ENCODE assay signal across 21 cellular contexts in genomic region chr17:8696456-8696855, GRCh38. TPM values are rescaled to one million over a fixed set of nuclear protein-coding genes. Genes with fewer than 3 reads are reported as not detected.
DNase-seq lines count a peak whose midpoint lies in the region; FAIRE-seq and TF ChIP-seq lines count a peak whose summit lies in the region.
"Had no signal": no experiment of that assay in that cellular context is flagged by ENCODE, and none has a peak within 500 bp of the region (broad histone marks: within the 10 kb centered on the region; RNA-seq: fewer than 3 reads in every experiment).

No MANE protein-coding gene starts in this region.

- H3K27ac Mint-ChIP-seq in astrocyte (ENCODE audit: unreplicated experiment) (peak overlapping the region; percentile 58), progenitor cell of endocrine pancreas (peak overlapping the region; percentile 98)
- H3K27ac Mint-ChIP-seq in activated T-helper 1 cell treated with anti-CD3 and anti-CD28 coated beads, Interleukin-12 subunit alpha, Interleukin-12 subunit beta, Interleukin-2, Interleukin-4 antibody, amounts not matched to agents 30 ng/mL and 10 ng/mL and 1 ng/mL, durations not matched to agents 14 hours and 24 hours and 36 hours: no peak overlapping the region
- H3K27ac Mint-ChIP-seq: CD14-positive monocyte had no signal

- H3K79me2 ChIP-seq in astrocyte (ENCODE audit: insufficient read depth, low read length): no peaks in the 10 kb centered on the region

- H3K9ac ChIP-seq in astrocyte (ENCODE audit: low read length) (peak overlapping the region; percentile 72), kidney (ENCODE audit: low read length in 2 of 2) (no peak overlapping the region)

- H3K4me3 Mint-ChIP-seq in astrocyte (ENCODE audit: unreplicated experiment) (no peak overlapping the region), progenitor cell of endocrine pancreas (ENCODE audit: low read depth) (peak overlapping the region; percentile 40)
- H3K4me3 Mint-ChIP-seq in activated T-helper 1 cell treated with anti-CD3 and anti-CD28 coated beads, Interleukin-12 subunit alpha, Interleukin-12 subunit beta, Interleukin-2, Interleukin-4 antibody, amounts not matched to agents 30 ng/mL and 10 ng/mL and 1 ng/mL, durations not matched to agents 14 hours and 24 hours and 36 hours: no peak overlapping the region
- H3K4me3 Mint-ChIP-seq: CD14-positive monocyte had no signal

- H3K27me3 Mint-ChIP-seq in astrocyte (ENCODE audit: low read depth, unreplicated experiment): peaks cover 13% of the 10 kb centered on the region
- H3K27me3 Mint-ChIP-seq in progenitor cell of endocrine pancreas: peaks cover 4% of the 10 kb centered on the region
- peaks cover 4% of the 10 kb centered on the region for H3K27me3 Mint-ChIP-seq in activated T-helper 1 cell treated with anti-CD3 and anti-CD28 coated beads, Interleukin-12 subunit alpha, Interleukin-12 subunit beta, Interleukin-2, Interleukin-4 antibody, amounts not matched to agents 30 ng/mL and 10 ng/mL and 1 ng/mL, durations not matched to agents 14 hours and 24 hours and 36 hours (ENCODE audit: insufficient read depth)

- no peak for TF ChIP-seq CTCF in astrocyte (IDR thresholded peaks at IDR 0.05; ENCODE audit: insufficient read depth, low read depth, low read length)
- TF ChIP-seq CTCF in kidney (IDR thresholded peaks at IDR 0.05; ENCODE audit: borderline replicate concordance, extremely low read depth, insufficient read depth): no peak
- TF ChIP-seq CTCF in progenitor cell of endocrine pancreas (IDR thresholded peaks at IDR 0.05; ENCODE audit: unreplicated experiment): no peak
- TF ChIP-seq CTCF in vagina (IDR thresholded peaks at IDR 0.05): no peak

- TF ChIP-seq POLR2A in vagina (IDR thresholded peaks at IDR 0.05): no peak

- H3K9me3 Mint-ChIP-seq in astrocyte (ENCODE audit: unreplicated experiment) (no peaks in the 10 kb centered on the region), progenitor cell of endocrine pancreas (ENCODE audit: low read depth) (no peaks in the 10 kb centered on the region)
- no peaks in the 10 kb centered on the region for H3K9me3 Mint-ChIP-seq in activated T-helper 1 cell treated with anti-CD3 and anti-CD28 coated beads, Interleukin-12 subunit alpha, Interleukin-12 subunit beta, Interleukin-2, Interleukin-4 antibody, amounts not matched to agents 30 ng/mL and 10 ng/mL and 1 ng/mL, durations not matched to agents 14 hours and 24 hours and 36 hours
- H3K9me3 Mint-ChIP-seq: CD14-positive monocyte had no signal

- FAIRE-seq in astrocyte (lab: Jason Lieb, UNC): no peak
- FAIRE-seq in kidney (lab: Jason Lieb, UNC): no peak
- FAIRE-seq: H54 had no signal

- peaks cover 34% of the 10 kb centered on the region for H3K4me1 ChIP-seq in astrocyte (ENCODE audit: insufficient read depth, low read length)
- H3K4me1 ChIP-seq in kidney (ENCODE audit: control insufficient read depth in 1 of 2, insufficient read depth in 1 of 2, low read depth in 1 of 2, low read length in 2 of 2): peaks cover 0 to 14% of the 10 kb centered on the region in 2 donors
- peaks cover 18% of the 10 kb centered on the region for H3K4me1 ChIP-seq in vagina
- H3K4me1 ChIP-seq: foreskin keratinocyte had no signal

- no peaks in the 10 kb centered on the region for H3K27me3 ChIP-seq in astrocyte (ENCODE audit: insufficient read depth, low read length)
- H3K27me3 ChIP-seq in vagina: no peaks in the 10 kb centered on the region
- H3K27me3 ChIP-seq: foreskin keratinocyte had no signal

- intact Hi-C loops in kidney (cut with DNase I) (no loop called here), vagina (cut with DNase I) (no loop called here)
- intact Hi-C loops in activated T-helper 1 cell treated with anti-CD3 and anti-CD28 coated beads, Interleukin-12 subunit alpha, Interleukin-12 subunit beta, Interleukin-2, Interleukin-4 antibody, amounts not matched to agents 30 ng/mL and 10 ng/mL and 1 ng/mL, durations not matched to agents 14 hours and 24 hours and 36 hours (cut with micrococcal nuclease): no loop called here

- H3K36me3 ChIP-seq in astrocyte (ENCODE audit: insufficient read depth, low read length): no peaks in the 10 kb centered on the region
- H3K36me3 ChIP-seq in kidney (ENCODE audit: control insufficient read depth in 1 of 2, insufficient read depth in 2 of 2, low read length in 2 of 2): no peaks in the 10 kb centered on the region
- no peaks in the 10 kb centered on the region for H3K36me3 ChIP-seq in vagina
- H3K36me3 ChIP-seq: left ventricle myocardium inferior had no signal

- H4K20me1 ChIP-seq in astrocyte (ENCODE audit: insufficient read depth, low read length): no peaks in the 10 kb centered on the region

- no peaks in the 10 kb centered on the region for H3K36me3 Mint-ChIP-seq in astrocyte (ENCODE audit: low read depth, unreplicated experiment)
- H3K36me3 Mint-ChIP-seq in progenitor cell of endocrine pancreas (ENCODE audit: insufficient read depth): no peaks in the 10 kb centered on the region
- no peaks in the 10 kb centered on the region for H3K36me3 Mint-ChIP-seq in activated T-helper 1 cell treated with anti-CD3 and anti-CD28 coated beads, Interleukin-12 subunit alpha, Interleukin-12 subunit beta, Interleukin-2, Interleukin-4 antibody, amounts not matched to agents 30 ng/mL and 10 ng/mL and 1 ng/mL, durations not matched to agents 14 hours and 24 hours and 36 hours (ENCODE audit: low read depth)
- H3K36me3 Mint-ChIP-seq: CD14-positive monocyte had no signal

- H3K27ac ChIP-seq in astrocyte (ENCODE audit: low read depth, low read length) (peak overlapping the region; percentile 77), kidney (ENCODE audit: low read depth in 2 of 2, low read length in 2 of 2) (peak overlapping the region; percentile 32 to 37), vagina (no peak overlapping the region)
- H3K27ac ChIP-seq: foreskin keratinocyte, left ventricle myocardium inferior had no signal

- H3K4me1 Mint-ChIP-seq in astrocyte (ENCODE audit: low read depth, unreplicated experiment) (peaks cover 19% of the 10 kb centered on the region), progenitor cell of endocrine pancreas (ENCODE audit: low read depth) (peaks cover 30% of the 10 kb centered on the region)
- H3K4me1 Mint-ChIP-seq in activated T-helper 1 cell treated with anti-CD3 and anti-CD28 coated beads, Interleukin-12 subunit alpha, Interleukin-12 subunit beta, Interleukin-2, Interleukin-4 antibody, amounts not matched to agents 30 ng/mL and 10 ng/mL and 1 ng/mL, durations not matched to agents 14 hours and 24 hours and 36 hours (ENCODE audit: low read depth): no peaks in the 10 kb centered on the region

- H3K4me3 ChIP-seq in astrocyte (ENCODE audit: insufficient read depth, low read depth, low read length) (no peak overlapping the region), kidney (ENCODE audit: low read length in 2 of 2) (no peak overlapping the region), vagina (no peak overlapping the region)
- H3K4me3 ChIP-seq: left ventricle myocardium inferior had no signal

- DNase-seq in Daoy (ENCODE audit: low read depth) (peak; percentile 11), astrocyte (ENCODE audit: low read depth) (peak; percentile 55), kidney (no peak), progenitor cell of endocrine pancreas (ENCODE audit: low spot score, unreplicated experiment) (no peak), vagina (ENCODE audit: extremely low spot score in 2 of 2) (no peak), NCI-H1105 (lab: John Stamatoyannopoulos, UW) (no peak), HUDEP-2 (lab: John Stamatoyannopoulos, UW; ENCODE audit: unreplicated experiment in 76 of 76) (no peak)
- DNase-seq in activated T-helper 1 cell treated with anti-CD3 and anti-CD28 coated beads, Interleukin-12 subunit alpha, Interleukin-12 subunit beta, Interleukin-2, Interleukin-4 antibody, amounts not matched to agents 30 ng/mL and 10 ng/mL and 1 ng/mL, durations not matched to agents 14 hours and 24 hours and 36 hours (ENCODE audit: low spot score): no peak
- DNase-seq: activated CD4-positive, alpha-beta T cell treated with anti-CD3 and anti-CD28 coated beads for 4 hours; activated naive CD4-positive, alpha-beta T cell; cortex of kidney; foreskin keratinocyte; left ventricle myocardium inferior; NCI-H2081; NCI-H510A treated with DMSO at 0.1 percent for 48 hours; stimulated activated CD4-positive, alpha-beta T cell treated with anti-CD3 and anti-CD28 coated beads, Interleukin-2, amount 100 ng/mL, for 48 hours; SW 1271 had no signal

- H3K9me3 ChIP-seq in astrocyte (ENCODE audit: insufficient read depth, low read depth, low read length) (no peaks in the 10 kb centered on the region), kidney (ENCODE audit: control insufficient read depth in 1 of 2, low read length in 2 of 2) (no peaks in the 10 kb centered on the region), vagina (no peaks in the 10 kb centered on the region)
- H3K9me3 ChIP-seq: left ventricle myocardium inferior had no signal

- peak overlapping the region; percentile 53 for H3K4me2 ChIP-seq in astrocyte (ENCODE audit: low read length)

- no peak overlapping the region for H2AFZ ChIP-seq in astrocyte (ENCODE audit: low read depth, low read length)

RNA-seq across cellular contexts. Expression of gene CCDC42, which starts 48.2 kb away (rescaled TPM):
- total RNA-seq in Daoy (2014; rRNA removed; shearing (Covaris generic)): not detected in 2 replicates
- not detected in 2 replicates for total RNA-seq in astrocyte
- not detected for total RNA-seq in kidney
- polyA plus RNA-seq in kidney (ENCODE audit: insufficient read depth, low read depth, low replicate concordance): not detected
- not detected in 2 replicates for total RNA-seq in progenitor cell of endocrine pancreas
- total RNA-seq in vagina: not detected
- total RNA-seq in activated T-helper 1 cell treated with anti-CD3 and anti-CD28 coated beads, Interleukin-12 subunit alpha, Interleukin-12 subunit beta, Interleukin-2, Interleukin-4 antibody, amounts not matched to agents 30 ng/mL and 10 ng/mL and 1 ng/mL, durations not matched to agents 14 hours and 24 hours and 36 hours: 0.83 TPM in 1 of 2 replicates, not detected in the other
- total RNA-seq: A673, foreskin keratinocyte, left ventricle myocardium inferior, myocyte had no signal
- polyA plus RNA-seq: CD14-positive monocyte, foreskin keratinocyte had no signal

Comparison
In these comparisons a context has a peak if more than half of its experiments do, and no peak if none do; other contexts are left out.
1. DNase-seq: peak in Daoy (single experiment) and astrocyte (single experiment); none in kidney (single experiment), progenitor cell of endocrine pancreas (single experiment), vagina (0 of 2), NCI-H1105 (single experiment), activated T-helper 1 cell treated with anti-CD3 and anti-CD28 coated beads, Interleukin-12 subunit alpha, Interleukin-12 subunit beta, Interleukin-2, Interleukin-4 antibody, amounts not matched to agents 30 ng/mL and 10 ng/mL and 1 ng/mL, durations not matched to agents 14 hours and 24 hours and 36 hours (single experiment) and HUDEP-2 (0 of 76).